In the genomic region with DNA sequence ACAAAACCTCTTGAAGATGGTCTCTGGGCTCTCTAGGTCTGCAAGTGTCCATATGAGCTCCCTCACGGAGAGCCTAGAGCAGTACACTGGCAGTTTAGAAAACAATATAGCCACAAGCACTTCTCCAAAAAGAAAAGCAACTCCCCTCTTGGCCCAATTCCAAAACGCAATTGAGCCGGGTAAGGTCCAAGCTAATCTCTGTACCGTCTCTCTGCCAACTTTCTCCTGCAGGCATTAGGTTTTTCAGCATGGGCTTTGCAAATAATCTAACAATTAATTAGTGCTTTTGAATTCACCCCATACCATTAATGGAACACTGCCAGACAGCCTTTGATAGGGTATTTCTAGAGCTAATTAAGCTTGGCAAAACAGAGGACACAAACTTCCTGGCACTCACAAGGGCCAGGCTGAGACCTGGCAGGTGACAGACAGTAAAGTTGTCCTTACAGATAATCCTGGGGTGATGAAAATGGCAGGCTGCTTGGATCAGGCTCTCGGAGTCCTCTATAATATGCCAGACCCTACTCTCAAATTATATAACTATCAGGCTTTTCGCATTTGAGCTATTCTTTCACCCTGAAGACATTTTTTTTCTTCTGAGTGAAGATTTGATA, we compare ENCODE assay signal across 8 cellular contexts. TPM values are rescaled to one million over a fixed set of nuclear protein-coding genes. Genes with fewer than 3 reads are reported as not detected.
DNase-seq lines count a peak whose midpoint lies in the region; ATAC-seq and TF ChIP-seq lines count a peak whose summit lies in the region.

No MANE protein-coding gene starts in this region.

- peak overlapping the region; percentile 60 to 88 for H3K27ac ChIP-seq in coronary artery

- TF ChIP-seq CTCF in coronary artery (IDR thresholded peaks at IDR 0.05) (no peak), nephron (IDR thresholded peaks at IDR 0.05; ENCODE audit: unreplicated experiment in 3 of 3) (no peak)

- H3K4me3 Mint-ChIP-seq in nephron: no peak overlapping the region

- peaks cover 62% of the 10 kb centered on the region for H3K4me1 Mint-ChIP-seq in nephron

- H3K27ac Mint-ChIP-seq in nephron: peak overlapping the region; percentile 52 to 85 (median 56)

- no peak overlapping the region for H3K4me3 ChIP-seq in coronary artery

- DNase-seq in EH (ENCODE audit: low read depth) (peak; percentile 53), NCI-H2196 treated with DMSO at 0.1 percent for 48 hours (lab: John Stamatoyannopoulos, UW; ENCODE audit: unreplicated experiment) (peak; percentile 70), coronary artery (ENCODE audit: low spot score) (no peak), epidermal melanocyte (ENCODE audit: insufficient read length, low spot score) (no peak)
- no peak for DNase-seq in activated CD8-positive, alpha-beta memory T cell treated with anti-CD3 and anti-CD28 coated beads, Interleukin-2, amount 50 U/mL, for 48 hours

- peaks cover 12% of the 10 kb centered on the region for H3K36me3 Mint-ChIP-seq in nephron (ENCODE audit: low read depth)

- peaks cover 2% of the 10 kb centered on the region for H3K9me3 Mint-ChIP-seq in nephron

- ATAC-seq in HG02938 (IDR thresholded peaks at IDR 0.05; ENCODE audit: unreplicated experiment) (no peak), esophagus mucosa (no peak)

- H3K27me3 Mint-ChIP-seq in nephron (ENCODE audit: low read depth): no peaks in the 10 kb centered on the region

RNA-seq across cellular contexts. Expression of gene TGFBR3, which starts 39.8 kb away (rescaled TPM):
- total RNA-seq in esophagus mucosa: 10.4 TPM

Comparison
In these comparisons a context has a peak if more than half of its experiments do, and no peak if none do; other contexts are left out.
1. DNase-seq: peak in EH (single experiment) and NCI-H2196 treated with DMSO at 0.1 percent for 48 hours (single experiment); none in coronary artery (single experiment), epidermal melanocyte (single experiment) and activated CD8-positive, alpha-beta memory T cell treated with anti-CD3 and anti-CD28 coated beads, Interleukin-2, amount 50 U/mL, for 48 hours (single experiment).